12 cellular contexts compared by ENCODE assay signal in the genomic region with DNA sequence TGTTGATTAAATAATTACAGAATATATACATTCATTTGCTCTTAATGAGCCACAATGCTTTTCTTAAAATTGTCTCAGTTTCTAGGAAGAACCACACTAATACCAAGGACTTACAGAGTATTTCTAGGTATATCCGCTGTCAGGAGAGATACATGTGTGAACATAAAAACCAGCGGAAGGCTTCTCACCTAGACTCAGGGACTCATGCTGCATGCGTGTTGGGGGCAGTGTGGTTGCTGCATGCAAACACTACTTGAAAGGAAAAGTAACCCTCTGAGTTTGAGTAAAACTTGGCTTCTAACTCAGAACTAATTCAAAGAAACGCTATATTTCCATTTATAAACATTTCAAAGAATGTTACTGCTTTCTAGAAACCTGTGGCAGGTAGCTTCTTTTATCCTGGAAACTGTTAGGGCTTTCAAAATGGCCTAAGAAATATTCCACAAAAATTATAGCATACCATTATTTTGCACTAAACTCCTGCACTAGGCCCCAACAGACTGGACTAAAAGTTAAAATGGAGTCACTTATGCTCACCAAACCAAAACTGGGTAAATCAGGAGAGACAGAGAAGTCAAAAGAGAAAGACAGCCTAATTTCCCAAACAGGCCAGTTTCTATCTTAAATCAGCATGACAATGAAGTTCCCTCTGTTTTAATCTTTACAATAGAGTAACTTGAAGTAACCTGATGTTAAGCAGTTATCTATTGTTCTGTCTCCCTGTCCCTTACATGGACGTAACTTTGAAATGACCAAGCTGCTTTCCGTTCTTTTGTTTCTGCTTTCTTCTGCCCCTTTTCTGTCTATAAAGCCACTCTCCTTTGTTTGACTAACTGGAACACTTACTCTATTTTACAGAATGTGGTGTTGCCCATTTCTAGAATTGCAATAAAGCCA.
DNase-seq lines count a peak whose midpoint lies in the region; ATAC-seq and TF ChIP-seq lines count a peak whose summit lies in the region.
"Had no signal": no experiment of that assay in that cellular context is flagged by ENCODE, and none has a peak within 500 bp of the region (broad histone marks: within the 10 kb centered on the region; RNA-seq: fewer than 3 reads in every experiment).

No MANE protein-coding gene starts in this region.

- H3K27me3 ChIP-seq in right atrium auricular region: no peaks in the 10 kb centered on the region

- H3K4me3 ChIP-seq in coronary artery (no peak overlapping the region), right atrium auricular region (no peak overlapping the region)
- H3K4me3 ChIP-seq: SK-N-MC had no signal

- peaks cover 71 to 89% (median 89%) of the 10 kb centered on the region in 3 donors for H3K4me1 Mint-ChIP-seq in T-cell
- H3K4me1 Mint-ChIP-seq in immature natural killer cell: peaks cover 84 to 87% of the 10 kb centered on the region in 2 donors

- peak overlapping the region in 2 of 3 donors; percentile 15 to 58 for H3K4me3 Mint-ChIP-seq in T-cell
- peak overlapping the region; percentile 36 to 69 (median 56) for H3K4me3 Mint-ChIP-seq in immature natural killer cell
- H3K4me3 Mint-ChIP-seq: stimulated activated naive B cell treated with anti-CD40 and anti-IgM and Interleukin-4, amounts not matched to agents 10 μg/mL and 1 μg/mL and 100 μg/mL, for 72 hours had no signal

- H3K27me3 Mint-ChIP-seq in T-cell (no peaks in the 10 kb centered on the region), immature natural killer cell (ENCODE audit: low read depth in 3 of 3) (peaks cover 0 to 5% (median 2%) of the 10 kb centered on the region in 3 donors)
- H3K27me3 Mint-ChIP-seq: stimulated activated naive B cell treated with anti-CD40 and anti-IgM and Interleukin-4, amounts not matched to agents 10 μg/mL and 1 μg/mL and 100 μg/mL, for 72 hours had no signal

- no peaks in the 10 kb centered on the region for H3K9me3 ChIP-seq in right atrium auricular region

- H3K9me3 Mint-ChIP-seq in T-cell (no peaks in the 10 kb centered on the region), immature natural killer cell (no peaks in the 10 kb centered on the region)
- H3K9me3 Mint-ChIP-seq: stimulated activated naive B cell treated with anti-CD40 and anti-IgM and Interleukin-4, amounts not matched to agents 10 μg/mL and 1 μg/mL and 100 μg/mL, for 72 hours had no signal

- peak; percentile 88 to 97 (median 95) for ATAC-seq in T-cell (replicated peaks in 1 of 4)
- ATAC-seq: stimulated activated naive B cell treated with anti-CD40 and anti-IgM and Interleukin-4, amounts not matched to agents 10 μg/mL and 1 μg/mL and 100 μg/mL, for 72 hours had no signal

- peaks cover 0 to 28% of the 10 kb centered on the region in 2 donors for H3K4me1 ChIP-seq in right atrium auricular region

- POLR2A ChIA-PET in T-cell (lab: Charles Lee): no interaction called here

- no peaks in the 10 kb centered on the region for H3K36me3 ChIP-seq in right atrium auricular region

- H3K27ac Mint-ChIP-seq in T-cell: peak overlapping the region; percentile 83 to 95
- H3K27ac Mint-ChIP-seq in immature natural killer cell: peak overlapping the region; percentile 79 to 97 (median 94)
- H3K27ac Mint-ChIP-seq: stimulated activated naive B cell treated with anti-CD40 and anti-IgM and Interleukin-4, amounts not matched to agents 10 μg/mL and 1 μg/mL and 100 μg/mL, for 72 hours had no signal

- CTCF ChIA-PET in T-cell (lab: Charles Lee): no interaction called here

- H3K36me3 Mint-ChIP-seq in T-cell: peaks cover 18% of the 10 kb centered on the region
- peaks cover 5 to 16% (median 6%) of the 10 kb centered on the region in 3 donors for H3K36me3 Mint-ChIP-seq in immature natural killer cell

- H3K27ac ChIP-seq in coronary artery: no peak overlapping the region
- H3K27ac ChIP-seq in right atrium auricular region: no peak overlapping the region
- H3K27ac ChIP-seq: SK-N-MC had no signal

- no peak for TF ChIP-seq CTCF in coronary artery (IDR thresholded peaks at IDR 0.05)
- no peak for TF ChIP-seq CTCF in right atrium auricular region (IDR thresholded peaks at IDR 0.05)

- DNase-seq in T-cell (peak in 32 of 34 experiments; percentile 19 to 66 (median 40)), activated T-cell treated with anti-CD3 and anti-CD28 coated beads for 4 hours (peak; percentile 36), immature natural killer cell (peak; percentile 67 to 71 (median 70)), coronary artery (ENCODE audit: low spot score) (no peak), right atrium auricular region (ENCODE audit: low spot score) (no peak), NCI-H446 (lab: John Stamatoyannopoulos, UW) (no peak), medulla oblongata (ENCODE audit: extremely low spot score) (no peak)
- peak; percentile 38 to 49 for DNase-seq in stimulated activated CD8-positive, alpha-beta memory T cell treated with anti-CD3 and anti-CD28 coated beads, Interleukin-2, amount 100 ng/mL, for 48 hours (ENCODE audit: low read depth in 2 of 2)
- DNase-seq: DMS79; NCI-H2081; stimulated activated naive B cell treated with anti-CD40 and anti-IgM and Interleukin-4, amounts not matched to agents 10 μg/mL and 1 μg/mL and 100 μg/mL, for 72 hours had no signal

Comparison
In these comparisons a context has a peak if more than half of its experiments do, and no peak if none do; other contexts are left out.
1. DNase-seq: peak in T-cell (32 of 34), activated T-cell treated with anti-CD3 and anti-CD28 coated beads for 4 hours (single experiment), immature natural killer cell (3 of 3) and stimulated activated CD8-positive, alpha-beta memory T cell treated with anti-CD3 and anti-CD28 coated beads, Interleukin-2, amount 100 ng/mL, for 48 hours (2 of 2); none in coronary artery (single experiment), right atrium auricular region (single experiment), NCI-H446 (0 of 2) and medulla oblongata (single experiment).